Comparison of ENCODE assay signal across 17 cellular contexts in genomic region chr11:36008576-36008975, GRCh38.
DNase-seq lines count a peak whose midpoint lies in the region; ATAC-seq, FAIRE-seq and TF ChIP-seq lines count a peak whose summit lies in the region.
"Had no signal": no experiment of that assay in that cellular context is flagged by ENCODE, and none has a peak within 500 bp of the region (broad histone marks: within the 10 kb centered on the region; RNA-seq: fewer than 3 reads in every experiment).

No MANE protein-coding gene starts in this region.

- H3K36me3 ChIP-seq in astrocyte (ENCODE audit: insufficient read depth, low read length): no peaks in the 10 kb centered on the region
- H3K36me3 ChIP-seq: adrenal gland, thyroid gland had no signal

- peaks cover 7% of the 10 kb centered on the region for H3K79me2 ChIP-seq in astrocyte (ENCODE audit: insufficient read depth, low read length)

- no peak for FAIRE-seq in astrocyte (lab: Jason Lieb, UNC)

- ATAC-seq in foreskin keratinocyte: no peak
- ATAC-seq: T-helper 17 cell had no signal

- H3K27ac Mint-ChIP-seq in Calu3 (ENCODE audit: unreplicated experiment): peak overlapping the region; percentile 40
- no peak overlapping the region for H3K27ac Mint-ChIP-seq in astrocyte (ENCODE audit: unreplicated experiment)
- no peak overlapping the region for H3K27ac Mint-ChIP-seq in CD14-positive monocyte
- H3K27ac Mint-ChIP-seq: T-helper 17 cell had no signal

- H3K27ac ChIP-seq in astrocyte (ENCODE audit: low read depth, low read length) (peak overlapping the region; percentile 39), foreskin keratinocyte (peak overlapping the region; percentile 19)

- H3K4me3 Mint-ChIP-seq in Calu3 (ENCODE audit: low read depth, unreplicated experiment): no peak overlapping the region
- no peak overlapping the region for H3K4me3 Mint-ChIP-seq in astrocyte (ENCODE audit: unreplicated experiment)
- H3K4me3 Mint-ChIP-seq in CD14-positive monocyte: no peak overlapping the region
- H3K4me3 Mint-ChIP-seq: T-helper 17 cell had no signal

- H3K9ac ChIP-seq in astrocyte (ENCODE audit: low read length): no peak overlapping the region

- H3K27me3 ChIP-seq in astrocyte (ENCODE audit: insufficient read depth, low read length): no peaks in the 10 kb centered on the region
- H3K27me3 ChIP-seq in foreskin keratinocyte: no peaks in the 10 kb centered on the region
- H3K27me3 ChIP-seq: adrenal gland, thyroid gland had no signal

- H3K9me3 ChIP-seq in astrocyte (ENCODE audit: insufficient read depth, low read depth, low read length): no peaks in the 10 kb centered on the region
- H3K9me3 ChIP-seq: thyroid gland had no signal

- CTCF ChIA-PET in Calu3 (lab: Charles Lee): no interaction called here

- H3K9me3 Mint-ChIP-seq in Calu3 (ENCODE audit: low read depth, unreplicated experiment): peaks cover 6% of the 10 kb centered on the region
- peaks cover 6% of the 10 kb centered on the region for H3K9me3 Mint-ChIP-seq in astrocyte (ENCODE audit: unreplicated experiment)
- H3K9me3 Mint-ChIP-seq in CD14-positive monocyte: peaks cover 12 to 26% (median 19%) of the 10 kb centered on the region in 7 donors

- no TSS peak for BruUV-seq in Calu3 (replicated peaks; lab: Mats Ljungman, UMichigan)

- DNase-seq in Calu3 (no peak), astrocyte (ENCODE audit: low read depth) (peak; percentile 38), foreskin keratinocyte (no peak), pulmonary artery endothelial cell (ENCODE audit: low read depth, low spot score) (peak; percentile 27), CD14-positive monocyte (ENCODE audit: low spot score) (no peak), HK-2 (ENCODE audit: unreplicated experiment) (no peak), D341Med (ENCODE audit: low spot score) (no peak)
- no peak for DNase-seq in activated CD4-positive, alpha-beta T cell treated with anti-CD3 and anti-CD28 coated beads, Interleukin-2, amount 50 U/mL, for 4 hours
- DNase-seq: activated CD4-positive, alpha-beta T cell treated with anti-CD3 and anti-CD28 coated beads for 4 hours; adrenal gland; DMS79; effector CD8-positive, alpha-beta T cell; head of caudate nucleus; NCI-H1048; stimulated activated CD4-positive, alpha-beta T cell treated with anti-CD3 and anti-CD28 coated beads, Interleukin-12 subunit alpha, Interleukin-12 subunit beta, amount 100 ng/mL, for 4 hours; T-helper 17 cell; thyroid gland had no signal

- intact Hi-C loops in Calu3 (cut with micrococcal nuclease; ENCODE audit: unreplicated experiment) (no loop called here), CD14-positive monocyte (cut with micrococcal nuclease) (no loop called here)

- H2AFZ ChIP-seq in astrocyte (ENCODE audit: low read depth, low read length): no peak overlapping the region

- H3K36me3 Mint-ChIP-seq in Calu3 (ENCODE audit: insufficient read depth, unreplicated experiment) (no peaks in the 10 kb centered on the region), astrocyte (ENCODE audit: low read depth, unreplicated experiment) (peaks cover 4% of the 10 kb centered on the region), CD14-positive monocyte (peaks cover 6 to 7% of the 10 kb centered on the region in 2 donors)

- H3K4me1 Mint-ChIP-seq in Calu3 (ENCODE audit: low read depth, unreplicated experiment) (peaks cover 31% of the 10 kb centered on the region), astrocyte (ENCODE audit: low read depth, unreplicated experiment) (peaks cover 24% of the 10 kb centered on the region), CD14-positive monocyte (peaks cover 6% of the 10 kb centered on the region)
- H3K4me1 Mint-ChIP-seq: T-helper 17 cell had no signal

- no peaks in the 10 kb centered on the region for H3K27me3 Mint-ChIP-seq in Calu3 (ENCODE audit: unreplicated experiment)
- no peaks in the 10 kb centered on the region for H3K27me3 Mint-ChIP-seq in astrocyte (ENCODE audit: low read depth, unreplicated experiment)
- H3K27me3 Mint-ChIP-seq in CD14-positive monocyte (ENCODE audit: low read depth in 3 of 3): no peaks in the 10 kb centered on the region

- TF ChIP-seq CTCF in Calu3 (IDR thresholded peaks at IDR 0.05; ENCODE audit: unreplicated experiment) (no peak), astrocyte (IDR thresholded peaks at IDR 0.05; ENCODE audit: insufficient read depth, low read depth, low read length) (no peak), foreskin keratinocyte (conservative IDR thresholded peaks at IDR 0.05) (no peak), CD14-positive monocyte (IDR thresholded peaks at IDR 0.05) (no peak)

- H4K20me1 ChIP-seq in astrocyte (ENCODE audit: insufficient read depth, low read length): no peaks in the 10 kb centered on the region

- H3K4me2 ChIP-seq in astrocyte (ENCODE audit: low read length): peak overlapping the region; percentile 67

- H3K4me1 ChIP-seq in astrocyte (ENCODE audit: insufficient read depth, low read length): peaks cover 22% of the 10 kb centered on the region
- H3K4me1 ChIP-seq in foreskin keratinocyte: peaks cover 53% of the 10 kb centered on the region

- no peak overlapping the region for H3K4me3 ChIP-seq in astrocyte (ENCODE audit: insufficient read depth, low read depth, low read length)
- H3K4me3 ChIP-seq: adrenal gland, thyroid gland had no signal

Comparison
In these comparisons a context has a peak if more than half of its experiments do, and no peak if none do; other contexts are left out.
1. DNase-seq: peak in astrocyte (single experiment) and pulmonary artery endothelial cell (single experiment); none in Calu3 (single experiment), foreskin keratinocyte (0 of 2), CD14-positive monocyte (single experiment), activated CD4-positive, alpha-beta T cell treated with anti-CD3 and anti-CD28 coated beads, Interleukin-2, amount 50 U/mL, for 4 hours (0 of 2), HK-2 (single experiment) and D341Med (single experiment).